16 cellular contexts compared by ENCODE assay signal in genomic region chr3:156693166-156693565, GRCh38. TPM values are rescaled to one million over a fixed set of nuclear protein-coding genes. Genes with fewer than 3 reads are reported as not detected.
DNase-seq lines count a peak whose midpoint lies in the region; ATAC-seq and TF ChIP-seq lines count a peak whose summit lies in the region.
"Had no signal": no experiment of that assay in that cellular context is flagged by ENCODE, and none has a peak within 500 bp of the region (broad histone marks: within the 10 kb centered on the region; RNA-seq: fewer than 3 reads in every experiment).

No MANE protein-coding gene starts in this region.

- peaks cover 64% of the 10 kb centered on the region for H3K36me3 ChIP-seq in SK-N-MC (ENCODE audit: insufficient read depth, low read length)
- H3K36me3 ChIP-seq: uterus had no signal

- H3K9me3 Mint-ChIP-seq in osteocyte (ENCODE audit: unreplicated experiment) (no peaks in the 10 kb centered on the region), WTC11 (no peaks in the 10 kb centered on the region)
- H3K9me3 Mint-ChIP-seq in stimulated activated naive CD8-positive, alpha-beta T cell treated with anti-CD3 and anti-CD28 coated beads, Interleukin-15, amount 100 ng/mL, for 72 hours = no peaks in the 10 kb centered on the region
- H3K9me3 Mint-ChIP-seq: activated T-helper 2 cell treated with anti-CD3 and anti-CD28 coated beads, Interferon-gamma antibody, Interleukin-2, Interleukin-4, amounts not matched to agents 10 μg/mL and 5 μg/mL and 100 μg/mL, durations not matched to agents 14 hours and 24 hours and 36 hours; naive B cell had no signal

- H3K9ac ChIP-seq in SK-N-MC (ENCODE audit: insufficient read length) = no peak overlapping the region

- 0 out of 2 replicates have a peak overlapping the region, but pooled peaks have one; percentile 7 for H3K27ac ChIP-seq in SK-N-MC
- peak overlapping the region; percentile 51 for H3K27ac ChIP-seq in epithelial cell of prostate
- H3K27ac ChIP-seq: psoas muscle had no signal

- H3K36me3 Mint-ChIP-seq in osteocyte (ENCODE audit: unreplicated experiment) = peaks cover 63% of the 10 kb centered on the region
- peaks cover 29% of the 10 kb centered on the region for H3K36me3 Mint-ChIP-seq in WTC11

- peak overlapping the region; percentile 88 for H3K27ac Mint-ChIP-seq in osteocyte (ENCODE audit: unreplicated experiment)
- no peak overlapping the region for H3K27ac Mint-ChIP-seq in WTC11
- H3K27ac Mint-ChIP-seq in stimulated activated naive CD8-positive, alpha-beta T cell treated with anti-CD3 and anti-CD28 coated beads, Interleukin-15, amount 100 ng/mL, for 72 hours = no peak overlapping the region
- H3K27ac Mint-ChIP-seq: activated T-helper 2 cell treated with anti-CD3 and anti-CD28 coated beads, Interferon-gamma antibody, Interleukin-2, Interleukin-4, amounts not matched to agents 10 μg/mL and 5 μg/mL and 100 μg/mL, durations not matched to agents 14 hours and 24 hours and 36 hours had no signal

- H3K9me3 ChIP-seq in SK-N-MC (ENCODE audit: low read depth, low read length) = no peaks in the 10 kb centered on the region
- H3K9me3 ChIP-seq: psoas muscle, uterus had no signal

- DNase-seq in ELR (ENCODE audit: low read depth) (peak; percentile 76), SK-N-MC (ENCODE audit: low read depth, low spot score) (no peak), epithelial cell of prostate (ENCODE audit: low read depth, low spot score) (no peak), osteocyte (ENCODE audit: extremely low spot score, unreplicated experiment) (no peak), WTC11 (ENCODE audit: low spot score) (no peak)
- DNase-seq in stimulated activated naive CD8-positive, alpha-beta T cell treated with anti-CD3 and anti-CD28 coated beads, Interleukin-15, amount 100 ng/mL, for 72 hours = no peak
- DNase-seq: AML-193, MG63, naive B cell, NCI-H187 treated with DMSO at 0.1 percent for 48 hours, NCI-H524 treated with DMSO at 0.1 percent for 48 hours, psoas muscle, uterus had no signal

- POLR2A ChIA-PET in WTC11 (lab: Charles Lee) = no interaction called here

- no peaks in the 10 kb centered on the region for H3K27me3 Mint-ChIP-seq in osteocyte (ENCODE audit: unreplicated experiment)
- no peaks in the 10 kb centered on the region for H3K27me3 Mint-ChIP-seq in WTC11 (ENCODE audit: low read depth)
- H3K27me3 Mint-ChIP-seq in stimulated activated naive CD8-positive, alpha-beta T cell treated with anti-CD3 and anti-CD28 coated beads, Interleukin-15, amount 100 ng/mL, for 72 hours = no peaks in the 10 kb centered on the region
- H3K27me3 Mint-ChIP-seq: naive B cell had no signal

- no peak overlapping the region for H3K4me3 ChIP-seq in SK-N-MC
- H3K4me3 ChIP-seq: MG63, psoas muscle, uterus had no signal

- CTCF ChIA-PET in WTC11 (lab: Charles Lee) = no interaction called here

- TF ChIP-seq CTCF in osteocyte (IDR thresholded peaks at IDR 0.05) (no peak), WTC11 (IDR thresholded peaks at IDR 0.05) (no peak)

- H3K4me1 Mint-ChIP-seq in osteocyte (ENCODE audit: unreplicated experiment) (peaks cover 87% of the 10 kb centered on the region), WTC11 (0 out of 2 replicates have a peak, but pooled peaks cover 2% of the 10 kb centered on the region)
- H3K4me1 Mint-ChIP-seq in stimulated activated naive CD8-positive, alpha-beta T cell treated with anti-CD3 and anti-CD28 coated beads, Interleukin-15, amount 100 ng/mL, for 72 hours = peaks cover 43% of the 10 kb centered on the region

- ATAC-seq in GM18517 (IDR thresholded peaks at IDR 0.05; ENCODE audit: unreplicated experiment) = no peak
- no peak for ATAC-seq in WTC11
- no peak for ATAC-seq in stimulated activated naive CD8-positive, alpha-beta T cell treated with anti-CD3 and anti-CD28 coated beads, Interleukin-15, amount 100 ng/mL, for 72 hours
- no peak for ATAC-seq in HG03095 (IDR thresholded peaks at IDR 0.05; ENCODE audit: unreplicated experiment)
- ATAC-seq: psoas muscle had no signal

- H3K4me3 Mint-ChIP-seq in osteocyte (ENCODE audit: unreplicated experiment) (peak overlapping the region; percentile 8), WTC11 (no peak overlapping the region)
- H3K4me3 Mint-ChIP-seq in stimulated activated naive CD8-positive, alpha-beta T cell treated with anti-CD3 and anti-CD28 coated beads, Interleukin-15, amount 100 ng/mL, for 72 hours = no peak overlapping the region
- H3K4me3 Mint-ChIP-seq: naive B cell had no signal

TF ChIP-seq in WTC11, 78 proteins besides CTCF, POLR2A, EP300 and RAD21:
- TF ChIP-seq ESRRA (CRISPR knock-in tag; IDR thresholded peaks at IDR 0.05; ENCODE audit: borderline replicate concordance) (no peak), IRF1 (CRISPR knock-in tag; IDR thresholded peaks at IDR 0.05) (no peak), TEAD1 (CRISPR knock-in tag; IDR thresholded peaks at IDR 0.05) (no peak), KAT7 (CRISPR knock-in tag; IDR thresholded peaks at IDR 0.05; ENCODE audit: borderline replicate concordance) (no peak), USF1 (CRISPR knock-in tag; IDR thresholded peaks at IDR 0.05) (no peak), ATF1 (CRISPR knock-in tag; IDR thresholded peaks at IDR 0.05) (no peak), ATF3 (CRISPR knock-in tag; conservative IDR thresholded peaks at IDR 0.05) (no peak), ZSCAN18 (CRISPR knock-in tag; IDR thresholded peaks at IDR 0.05) (no peak), FOXP4 (CRISPR knock-in tag; IDR thresholded peaks at IDR 0.05) (no peak), MAX (CRISPR knock-in tag; IDR thresholded peaks at IDR 0.05) (no peak), NFATC4 (CRISPR knock-in tag; IDR thresholded peaks at IDR 0.05) (no peak)

RNA-seq across cellular contexts. Expression of gene TIPARP, which starts 18.8 kb away (rescaled TPM):
- total RNA-seq in osteocyte (152 and 163 TPM in 2 replicates), WTC11 (2021) (5.0 to 5.6 TPM (median 5.1 TPM) in 3 replicates)

Comparison
In these comparisons a context has a peak if more than half of its experiments do, and no peak if none do; other contexts are left out.
1. RNA of gene TIPARP, which starts 18.8 kb away (total RNA-seq): 152 to 163 TPM in osteocyte; 5.0 to 5.6 TPM in WTC11; every median in the first group is over 10 times any median in the second.